8 cellular contexts compared by ENCODE assay signal in genomic region chr17:17693253-17693954, GRCh38. TPM values are rescaled to one million over a fixed set of nuclear protein-coding genes. Genes with fewer than 3 reads are reported as not detected.
A peak's percentile ranks its signal among the peaks of the same experiment; 100 is the strongest.
DNase-seq lines count a peak whose midpoint lies in the region; ATAC-seq and TF ChIP-seq lines count a peak whose summit lies in the region.

No MANE protein-coding gene starts in this region.

- H3K27me3 Mint-ChIP-seq in memory B cell = no peaks in the 10 kb centered on the region

- DNase-seq in NT2/D1 (ENCODE audit: low read depth, low spot score) = no peak
- DNase-seq in memory B cell (ENCODE audit: low spot score in 2 of 2) = no peak
- peak; percentile 31 for DNase-seq in transverse colon
- no peak for DNase-seq in AML-193 (lab: John Stamatoyannopoulos, UW)

- peak overlapping the region; percentile 98 for H3K27ac Mint-ChIP-seq in memory B cell

- H3K4me1 Mint-ChIP-seq in memory B cell = peaks cover 45% of the 10 kb centered on the region

- intact Hi-C loops in transverse colon (cut with DNase I; ENCODE audit: low total_unique reads) = no loop called here

- no peak overlapping the region for H2AFZ ChIP-seq in ACC112 (ENCODE audit: low read length, unreplicated experiment)

- peak overlapping the region; percentile 93 for H3K27ac ChIP-seq in ACC112 (ENCODE audit: low read depth, low read length)
- peak overlapping the region; percentile 99 for H3K27ac ChIP-seq in HEK293 (ENCODE audit: extremely low read depth, low read depth, low read length)
- peak overlapping the region; percentile 99 for H3K27ac ChIP-seq in cingulate gyrus (ENCODE audit: low read depth, low read length)
- H3K27ac ChIP-seq in transverse colon = peak overlapping the region; percentile 92 to 98 (median 96)

- no peak for TF ChIP-seq EP300 in transverse colon (IDR thresholded peaks at IDR 0.05; ENCODE audit: low read depth)

- no peaks in the 10 kb centered on the region for H3K36me3 Mint-ChIP-seq in memory B cell

- CTCF ChIA-PET in HEK293 (lab: Yijun Ruan, JAX) = interaction anchor here (0.5 to 2.3 kb wide), 7 partner anchors 11 to 292 kb away, joined by 3 to 7 read pairs (median 3); no protein-coding TSS in a partner anchor

- H3K36me3 ChIP-seq in ACC112 (ENCODE audit: insufficient read depth, low read length) (no peaks in the 10 kb centered on the region), HEK293 (ENCODE audit: control insufficient read depth in 2 of 2, insufficient read depth in 1 of 2, low read length in 2 of 2) (no peaks in the 10 kb centered on the region), NT2/D1 (ENCODE audit: insufficient read depth, insufficient read length, low read length) (no peaks in the 10 kb centered on the region), transverse colon (no peaks in the 10 kb centered on the region)

- TF ChIP-seq POLR2A in transverse colon (IDR thresholded peaks at IDR 0.05) = peak; percentile 9

- H3K4me1 ChIP-seq in ACC112 (ENCODE audit: control insufficient read depth, insufficient read depth, low read length, unreplicated experiment) = peaks cover 59% of the 10 kb centered on the region
- peaks cover 55% of the 10 kb centered on the region for H3K4me1 ChIP-seq in HEK293 (ENCODE audit: control insufficient read depth, insufficient read depth, low read length)
- peaks cover 16% of the 10 kb centered on the region for H3K4me1 ChIP-seq in NT2/D1 (ENCODE audit: insufficient read depth, insufficient read length)
- peaks cover 22 to 85% (median 69%) of the 10 kb centered on the region in 4 donors for H3K4me1 ChIP-seq in transverse colon

- no peak for ATAC-seq in memory B cell (ENCODE audit: low read depth)
- no peak for ATAC-seq in GM19467 (IDR thresholded peaks at IDR 0.05; ENCODE audit: unreplicated experiment)

- H3K79me2 ChIP-seq in ACC112 (ENCODE audit: control insufficient read depth, insufficient read depth, low read length, unreplicated experiment) = peaks cover 94% of the 10 kb centered on the region

- H3K9me3 ChIP-seq in HEK293 (ENCODE audit: control insufficient read depth, insufficient read depth, low read depth, low read length) = no peaks in the 10 kb centered on the region
- H3K9me3 ChIP-seq in NT2/D1 (ENCODE audit: insufficient read depth, low read length) = no peaks in the 10 kb centered on the region
- no peaks in the 10 kb centered on the region for H3K9me3 ChIP-seq in transverse colon

- H3K4me3 ChIP-seq in ACC112 (ENCODE audit: low read depth, low read length) = peak overlapping the region; percentile 90
- no peak overlapping the region for H3K4me3 ChIP-seq in HEK293 (ENCODE audit: low read depth, low read length)
- peak overlapping the region; percentile 57 for H3K4me3 ChIP-seq in NT2/D1 (ENCODE audit: insufficient read length, low read depth)
- H3K4me3 ChIP-seq in transverse colon = peak overlapping the region in 2 of 4 donors; percentile 56 to 88

- TF ChIP-seq CTCF in HEK293 (tag by site-specific recombination; IDR thresholded peaks at IDR 0.05) (peak; percentile 65), transverse colon (IDR thresholded peaks at IDR 0.05) (no peak)

- POLR2A ChIA-PET in HEK293 (lab: Yijun Ruan, JAX) = interaction anchor here (1.3 to 5.1 kb wide), 2 partner anchors 10 to 279 kb away, joined by 3 to 45 read pairs; partner anchors contain the start of genes DRC3 and TOM1L2

- H3K4me3 Mint-ChIP-seq in memory B cell = peak overlapping the region; percentile 86

- peak overlapping the region; percentile 80 for H3K9ac ChIP-seq in NT2/D1 (ENCODE audit: insufficient read length, low read depth)

- no peaks in the 10 kb centered on the region for H3K9me3 Mint-ChIP-seq in memory B cell

- in situ Hi-C loops in transverse colon (cut with MboI; ENCODE audit: low pct_ligation_motif_present in 1 of 4, low pct_unique_long_range_greater_than_20kb in 1 of 4, low sequenced_read_pairs in 3 of 4) = loop anchor here (25.0 kb wide), 4 partner anchors 94 to 344 kb away; partner anchors contain the start of genes ATPAF2 (in 1 of the 4) and GID4 (in 1 of the 4)

- WGBS in transverse colon (ENCODE audit: low coverage in 1 of 2), 2 donors = 36 to 41% methylated on average over 5 to 18 of the region's 18 CpGs

- no peaks in the 10 kb centered on the region for H3K27me3 ChIP-seq in ACC112 (ENCODE audit: insufficient read depth, low read length)
- H3K27me3 ChIP-seq in NT2/D1 (ENCODE audit: insufficient read depth, insufficient read length) = peaks cover 56% of the 10 kb centered on the region
- H3K27me3 ChIP-seq in transverse colon = no peaks in the 10 kb centered on the region

TF ChIP-seq in HEK293, 187 proteins besides CTCF, POLR2A, EP300 and RAD21 (continues in another document):
- peak; percentile 22; the same call in 1 of the 2 replicates for TF ChIP-seq ZNF76 (tag by site-specific recombination; IDR thresholded peaks at IDR 0.05; ENCODE audit: borderline replicate concordance, low read depth)
- no peak for TF ChIP-seq ZNF423 (tag by site-specific recombination; IDR thresholded peaks at IDR 0.05)
- TF ChIP-seq ATF2 (tag by site-specific recombination; IDR thresholded peaks at IDR 0.05; ENCODE audit: low read depth) = no peak
- TF ChIP-seq ZSCAN30 (tag by site-specific recombination; IDR thresholded peaks at IDR 0.05) = peak; percentile 22; the same call in 1 of the 2 replicates
- TF ChIP-seq ZNF394 (tag by site-specific recombination; IDR thresholded peaks at IDR 0.05; ENCODE audit: borderline replicate concordance) = peak; percentile 93
- TF ChIP-seq SP3 (tag by site-specific recombination; IDR thresholded peaks at IDR 0.05) = peak; percentile 19; the same call in 1 of the 2 replicates
- TF ChIP-seq ZNF473 (tag by site-specific recombination; IDR thresholded peaks at IDR 0.05) = no peak
- TF ChIP-seq ZNF350 (tag by site-specific recombination; IDR thresholded peaks at IDR 0.05) = no peak
- TF ChIP-seq MZF1 (tag by site-specific recombination; IDR thresholded peaks at IDR 0.05; ENCODE audit: borderline replicate concordance) = peak; percentile 75
- no peak for TF ChIP-seq ZBTB1 (tag by site-specific recombination; IDR thresholded peaks at IDR 0.05)
- peak; percentile 17; the same call in 1 of the 2 replicates for TF ChIP-seq ZBTB20 (tag by site-specific recombination; IDR thresholded peaks at IDR 0.05)
- peak; percentile 22; the same call in 1 of the 2 replicates for TF ChIP-seq GLIS2 (tag by site-specific recombination; IDR thresholded peaks at IDR 0.05)
- no peak for TF ChIP-seq ZNF701 (tag by site-specific recombination; IDR thresholded peaks at IDR 0.05)
- TF ChIP-seq ZIC2 (tag by site-specific recombination; IDR thresholded peaks at IDR 0.05) = peak; percentile 31
- TF ChIP-seq ZNF704 (tag by site-specific recombination; IDR thresholded peaks at IDR 0.05) = no peak
- TF ChIP-seq PRDM10 (tag by site-specific recombination; IDR thresholded peaks at IDR 0.05) = peak; percentile 9; the same call in 1 of the 2 replicates
- TF ChIP-seq ZNF623 (tag by site-specific recombination; IDR thresholded peaks at IDR 0.05) = no peak
- TF ChIP-seq ZXDB (tag by site-specific recombination; IDR thresholded peaks at IDR 0.05) = 0 out of 2 replicates have a peak, but pooled peaks have one; percentile 19

RNA-seq across cellular contexts. Expression of gene RAI1, which starts 12.1 kb away (rescaled TPM):
- 100 to 1,000 TPM in 1 of 4 donors, 10 to 100 TPM in 3; 14.1 to 163 (median 34.6) TPM for total RNA-seq in transverse colon
